8 cellular contexts compared by ENCODE assay signal in genomic region chr6:35485402-35485877, GRCh38. TPM values are rescaled to one million over a fixed set of nuclear protein-coding genes. Genes with fewer than 3 reads are reported as not detected.
A peak's percentile ranks its signal among the peaks of the same experiment; 100 is the strongest.
DNase-seq lines count a peak whose midpoint lies in the region; ATAC-seq and TF ChIP-seq lines count a peak whose summit lies in the region.
"Had no signal": no experiment of that assay in that cellular context is flagged by ENCODE, and none has a peak within 500 bp of the region (broad histone marks: within the 10 kb centered on the region; RNA-seq: fewer than 3 reads in every experiment).

No MANE protein-coding gene starts in this region.

- H3K27me3 ChIP-seq in lung (ENCODE audit: control insufficient read depth, insufficient read depth) = no peaks in the 10 kb centered on the region

- DNase-seq in LHCN-M2 (ENCODE audit: low read depth) = peak; percentile 81
- peak; percentile 76 for DNase-seq in ecto neural progenitor cell (ENCODE audit: low spot score)
- DNase-seq in lung (ENCODE audit: low spot score) = peak; percentile 58
- DNase-seq in SW 1271 (lab: John Stamatoyannopoulos, UW) = no peak
- no peak for DNase-seq in middle frontal gyrus (ENCODE audit: extremely low spot score, low spot score)
- DNase-seq in foreskin melanocyte = no peak
- DNase-seq: activated B cell treated with CpG ODN at 0.5 μM for 24 hours had no signal

- H3K27ac ChIP-seq in lung (ENCODE audit: low read depth in 1 of 2, low read length in 1 of 2) = peak overlapping the region in 1 of 2 donors; percentile 93
- peak overlapping the region; percentile 90 for H3K27ac ChIP-seq in urinary bladder (ENCODE audit: low read depth)

- H3K4me1 ChIP-seq in lung (ENCODE audit: control insufficient read depth in 2 of 2, insufficient read depth in 2 of 2, low read length in 2 of 2) = peaks cover 6 to 24% of the 10 kb centered on the region in 2 donors
- peaks cover 7% of the 10 kb centered on the region for H3K4me1 ChIP-seq in urinary bladder (ENCODE audit: insufficient read depth)

- ATAC-seq in lung (ENCODE audit: insufficient read depth, low FRiP score) = peak; percentile 46

- 57 to 78% methylated on average over 11 of the region's 11 CpGs for WGBS in lung, 2 donors
- 26% methylated on average over 11 of the region's 11 CpGs for WGBS in urinary bladder

- H3K4me3 ChIP-seq in lung = no peak overlapping the region
- H3K4me3 ChIP-seq in urinary bladder (ENCODE audit: low read depth, low read length) = no peak overlapping the region

- no peak for TF ChIP-seq CTCF in lung (IDR thresholded peaks at IDR 0.05; ENCODE audit: control extremely low read depth, extremely low read depth)

- H3K36me3 ChIP-seq in lung (ENCODE audit: control insufficient read depth in 2 of 2, insufficient read depth in 2 of 2, low read length in 2 of 2) (peaks cover 0 to 3% of the 10 kb centered on the region in 2 donors), urinary bladder (ENCODE audit: insufficient read depth) (no peaks in the 10 kb centered on the region)

- no peaks in the 10 kb centered on the region for H3K9me3 ChIP-seq in lung (ENCODE audit: control insufficient read depth in 2 of 2, insufficient read depth in 1 of 2, low read length in 1 of 2)

RNA-seq across cellular contexts. Expression of gene TEAD3, which starts 11.4 kb away (rescaled TPM):
- total RNA-seq in LHCN-M2 (2014; rRNA removed) = 16.8 and 17.5 TPM in 2 replicates
- polyA plus RNA-seq in LHCN-M2 (2012) = 42.5 TPM
- 10 to 100 TPM; 19.2 to 20.7 TPM for total RNA-seq in lung
- 10 to 100 TPM; 15.0 to 17.8 TPM for polyA plus RNA-seq in lung
- total RNA-seq in urinary bladder = 14.0 TPM
- polyA plus RNA-seq in urinary bladder = 126 TPM

RNA-seq across cellular contexts. Expression of gene RPL10A, which starts 17.2 kb away (rescaled TPM):
- 1,186 and 1,216 TPM in 2 replicates for total RNA-seq in LHCN-M2 (2014; rRNA removed)
- polyA plus RNA-seq in LHCN-M2 (2012) = 2,067 TPM
- 1,000 to 10,000 TPM; 1,164 to 1,688 TPM for total RNA-seq in lung
- 1,000 to 10,000 TPM in 1 of 2 donors, 100 to 1,000 TPM in 1; 986 to 1,885 TPM for polyA plus RNA-seq in lung
- 2,015 TPM for total RNA-seq in urinary bladder
- 2,572 TPM for polyA plus RNA-seq in urinary bladder

RNA-seq across cellular contexts. Expression of gene TULP1, which starts 27.3 kb away (rescaled TPM):
- not detected in 2 replicates for total RNA-seq in LHCN-M2 (2014; rRNA removed)
- 0.07 TPM for polyA plus RNA-seq in LHCN-M2 (2012)
- total RNA-seq in lung = 1 to 10 TPM in 1 of 2 donors, not detected in 1; 2.6 TPM
- polyA plus RNA-seq in lung = under 1 TPM; 0.05 to 0.26 TPM
- total RNA-seq in urinary bladder = 1.3 TPM
- 0.34 TPM for polyA plus RNA-seq in urinary bladder
- total RNA-seq: activated B cell treated with CpG ODN at 0.5 μM for 24 hours had no signal

RNA-seq across cellular contexts. Expression of gene FANCE, which starts 33.3 kb away (rescaled TPM):
- total RNA-seq in LHCN-M2 (2014; rRNA removed) (12.8 and 14.6 TPM in 2 replicates), lung (1 to 10 TPM; 6.4 to 7.3 TPM), urinary bladder (7.0 TPM)
- 8.8 TPM for polyA plus RNA-seq in LHCN-M2 (2012)
- polyA plus RNA-seq in lung (1 to 10 TPM; 3.1 to 6.1 TPM), urinary bladder (5.0 TPM)

Comparison
In these comparisons a context has a peak if more than half of its experiments do, and no peak if none do; other contexts are left out.
1. DNase-seq: peak in LHCN-M2 (single experiment), ecto neural progenitor cell (single experiment) and lung (single experiment); none in SW 1271 (0 of 2), middle frontal gyrus (single experiment) and foreskin melanocyte (single experiment).